ENCODE assay signal across 13 cellular contexts in genomic region chr2:217954469-217954868, GRCh38. TPM values are rescaled to one million over a fixed set of nuclear protein-coding genes. Genes with fewer than 3 reads are reported as not detected.
A peak's percentile ranks its signal among the peaks of the same experiment; 100 is the strongest.
DNase-seq lines count a peak whose midpoint lies in the region; FAIRE-seq and TF ChIP-seq lines count a peak whose summit lies in the region.
"Had no signal": no experiment of that assay in that cellular context is flagged by ENCODE, and none has a peak within 500 bp of the region (broad histone marks: within the 10 kb centered on the region; RNA-seq: fewer than 3 reads in every experiment).

No MANE protein-coding gene starts in this region.

- H3K27ac ChIP-seq in adrenal gland (peak overlapping the region in 3 of 5 donors; percentile 22 to 81 (median 46)), kidney (ENCODE audit: low read depth in 2 of 2, low read length in 2 of 2) (peak overlapping the region; percentile 75 to 93), spleen (peak overlapping the region in 5 of 8 donors; percentile 26 to 73 (median 67))

- no peak for FAIRE-seq in kidney (lab: Jason Lieb, UNC)
- FAIRE-seq: astrocyte had no signal

- H3K36me3 ChIP-seq in adrenal gland (replicated peaks in 1 of 2) (no peaks in the 10 kb centered on the region), kidney (ENCODE audit: control insufficient read depth in 1 of 2, insufficient read depth in 2 of 2, low read length in 2 of 2) (no peaks in the 10 kb centered on the region), spleen (no peaks in the 10 kb centered on the region)

- H3K9ac ChIP-seq in kidney (ENCODE audit: low read length in 2 of 2), result peak overlapping the region in 1 of 2 donors; percentile 59

- intact Hi-C loops in adrenal gland (cut with DNase I) (no loop called here), kidney (cut with DNase I) (no loop called here), spleen (cut with DNase I; ENCODE audit: low total_unique reads) (no loop called here)

- no peaks in the 10 kb centered on the region for H3K9me3 ChIP-seq in adrenal gland (replicated peaks in 1 of 3)
- no peaks in the 10 kb centered on the region for H3K9me3 ChIP-seq in kidney (ENCODE audit: control insufficient read depth in 1 of 2, low read length in 2 of 2)
- H3K9me3 ChIP-seq in spleen, result no peaks in the 10 kb centered on the region

- no peak for TF ChIP-seq POLR2A in adrenal gland (IDR thresholded peaks at IDR 0.05)
- TF ChIP-seq POLR2A in spleen (IDR thresholded peaks at IDR 0.05), result no peak

- H3K4me1 ChIP-seq in adrenal gland (replicated peaks in 1 of 2) (peaks cover 52 to 68% of the 10 kb centered on the region in 2 donors), kidney (ENCODE audit: control insufficient read depth in 1 of 2, insufficient read depth in 1 of 2, low read depth in 1 of 2, low read length in 2 of 2) (peaks cover 61 to 63% of the 10 kb centered on the region in 2 donors), spleen (peaks cover 4 to 74% (median 35%) of the 10 kb centered on the region in 6 donors)

- 36 to 46% (median 44%) methylated on average over 3 of the region's 3 CpGs; no CpG with 5 or more reads in 1 of the 4 donors for WGBS in adrenal gland, 4 donors
- 40 to 82% (median 64%) methylated on average over 2 to 3 of the region's 3 CpGs for WGBS in spleen, 5 donors

- DNase-seq in DMS79 treated with DMSO at 0.1 percent for 48 hours (lab: John Stamatoyannopoulos, UW) (peak; percentile 53), adrenal gland (peak in 3 of 7 donors; percentile 49 to 72 (median 68)), kidney (peak; percentile 65), spleen (peak; percentile 57), NCI-H187 (lab: John Stamatoyannopoulos, UW) (no peak), GM10266 (ENCODE audit: extremely low spot score) (no peak), midbrain (lab: John Stamatoyannopoulos, UW) (no peak), NCI-H1436 (lab: John Stamatoyannopoulos, UW) (no peak)
- DNase-seq: activated CD4-positive, CD25-positive, alpha-beta regulatory T cell; effector CD4-positive, alpha-beta T cell; NCI-H1105 treated with DMSO at 0.1 percent for 48 hours had no signal

- H3K27me3 ChIP-seq in adrenal gland (no peaks in the 10 kb centered on the region), spleen (replicated peaks in 1 of 7) (peaks cover 0 to 3% (median 0%) of the 10 kb centered on the region in 7 donors)

- H3K4me3 ChIP-seq in adrenal gland, result no peak overlapping the region
- H3K4me3 ChIP-seq in kidney (ENCODE audit: low read length in 2 of 2), result no peak overlapping the region
- no peak overlapping the region for H3K4me3 ChIP-seq in spleen

- TF ChIP-seq CTCF in adrenal gland (IDR thresholded peaks at IDR 0.05) (no peak), kidney (IDR thresholded peaks at IDR 0.05; ENCODE audit: borderline replicate concordance, extremely low read depth, insufficient read depth) (no peak), spleen (IDR thresholded peaks at IDR 0.05 in 8 of 11, conservative IDR thresholded peaks at IDR 0.05 in 3 of 11) (no peak), GM10266 (IDR thresholded peaks at IDR 0.05; ENCODE audit: control insufficient read depth, insufficient read depth, low read depth, missing control alignments) (no peak)

RNA-seq across cellular contexts. Expression of gene TNS1, which starts 48.3 kb away (rescaled TPM):
- total RNA-seq in adrenal gland (100 to 1,000 TPM; 238 to 341 (median 304) TPM), kidney (471 TPM), spleen (100 to 1,000 TPM; 170 to 580 (median 273) TPM)
- polyA plus RNA-seq in adrenal gland (100 to 1,000 TPM in 2 of 3 donors, 10 to 100 TPM in 1; 46.7 to 123 (median 122) TPM), kidney (ENCODE audit: insufficient read depth, low read depth, low replicate concordance) (44.8 TPM), spleen (10 to 100 TPM in 1 of 3 donors, 1 to 10 TPM in 2; 6.9 to 48.7 (median 8.6) TPM)
- total RNA-seq: G401 had no signal

Comparison
In these comparisons a context has a peak if more than half of its experiments do, and no peak if none do; other contexts are left out.
1. DNase-seq: peak in DMS79 treated with DMSO at 0.1 percent for 48 hours (single experiment), kidney (single experiment) and spleen (single experiment); none in NCI-H187 (0 of 2), GM10266 (single experiment), midbrain (single experiment) and NCI-H1436 (single experiment).
2. Peak in every context shown above with its lines, with median percentiles within 50 percentile points of each other: H3K27ac ChIP-seq.